In the genomic region with DNA sequence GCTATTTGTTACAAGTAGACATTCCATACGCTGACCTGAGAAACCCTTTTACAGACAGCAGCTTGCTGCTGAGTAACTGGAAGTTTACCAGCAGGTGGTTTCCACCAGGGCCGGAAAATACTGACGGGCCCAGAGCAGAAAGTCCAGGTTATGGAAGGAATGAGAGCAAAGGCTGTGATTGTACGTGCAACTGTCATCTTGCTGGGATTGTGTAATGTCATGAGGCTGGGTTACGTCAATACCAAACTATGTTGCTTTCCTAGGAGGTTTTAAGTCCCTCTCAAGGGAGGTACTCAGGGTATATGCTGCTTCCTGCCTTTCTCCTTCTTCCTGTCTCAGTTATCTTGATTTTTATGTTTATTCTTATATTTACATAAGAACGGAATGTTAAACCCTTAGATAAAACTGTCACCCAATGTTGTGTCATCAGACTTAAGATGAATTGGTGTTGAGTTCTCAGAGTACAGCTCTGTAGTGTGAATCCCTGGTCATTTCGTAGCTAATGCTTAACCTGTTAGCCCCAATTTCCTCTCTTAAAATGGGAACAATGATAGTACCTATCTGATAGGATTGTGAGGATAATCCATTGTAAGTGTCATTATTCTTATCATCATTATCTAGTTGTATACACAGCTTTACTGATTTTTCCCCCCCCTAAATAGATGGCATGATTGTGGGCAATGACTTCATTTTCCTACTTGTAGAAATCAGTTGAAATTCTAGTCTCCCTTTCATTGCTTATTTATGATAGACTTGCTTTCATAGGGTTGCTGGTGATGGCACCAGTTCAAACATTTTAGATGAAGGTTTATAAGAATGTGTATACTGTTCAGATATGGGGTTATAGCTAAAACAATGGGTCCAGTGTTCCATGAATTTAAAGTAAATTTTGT, we compare ENCODE assay signal across 8 cellular contexts.
DNase-seq lines count a peak whose midpoint lies in the region; ATAC-seq and TF ChIP-seq lines count a peak whose summit lies in the region.

No MANE protein-coding gene starts in this region.

- H3K27ac Mint-ChIP-seq in WTC11, result peak overlapping the region; percentile 98

- POLR2A ChIA-PET in WTC11 (lab: Charles Lee), result no interaction called here

- ATAC-seq in WTC11 (peak; percentile 10), GM19395 (IDR thresholded peaks at IDR 0.05; ENCODE audit: unreplicated experiment) (no peak)

- 42 to 67% (median 56%) methylated on average over 7 of the region's 7 CpGs for WGBS in spleen, 5 donors

- H3K27me3 ChIP-seq in right atrium auricular region, result no peaks in the 10 kb centered on the region
- peaks cover 0 to 3% (median 0%) of the 10 kb centered on the region in 7 donors for H3K27me3 ChIP-seq in spleen (replicated peaks in 1 of 7)

- peak; percentile 87 for DNase-seq in HK-2 (ENCODE audit: unreplicated experiment)
- no peak for DNase-seq in WTC11 (ENCODE audit: low spot score)
- DNase-seq in right atrium auricular region (ENCODE audit: low spot score), result no peak
- DNase-seq in spleen, result no peak
- no peak for DNase-seq in NCI-H128 (lab: John Stamatoyannopoulos, UW; ENCODE audit: unreplicated experiment)
- DNase-seq in GM13977 (ENCODE audit: low spot score), result no peak
- DNase-seq in D341Med (ENCODE audit: low spot score), result no peak

- in situ Hi-C loops in GM13977 (cut with MboI; ENCODE audit: low pct_unique_long_range_greater_than_20kb, low sequenced_read_pairs, unreplicated experiment), result no loop called here

- H3K36me3 Mint-ChIP-seq in WTC11, result peaks cover 9% of the 10 kb centered on the region; the same call in 1 of the 2 replicates

- H3K4me3 Mint-ChIP-seq in WTC11, result peak overlapping the region; percentile 20

- no peak overlapping the region for H3K4me3 ChIP-seq in right atrium auricular region
- peak overlapping the region in 1 of 8 donors; percentile 26 for H3K4me3 ChIP-seq in spleen

- H3K4me1 ChIP-seq in right atrium auricular region (peaks cover 0 to 87% of the 10 kb centered on the region in 2 donors), spleen (peaks cover 37 to 99% (median 86%) of the 10 kb centered on the region in 6 donors)

- CTCF ChIA-PET in WTC11 (lab: Charles Lee), result interaction anchor here (0.5 to 2.8 kb wide), 8 partner anchors 11 to 1957 kb away, joined by 3 to 8 read pairs (median 4); no protein-coding TSS in a partner anchor

- no peak for TF ChIP-seq CTCF in WTC11 (IDR thresholded peaks at IDR 0.05)
- no peak for TF ChIP-seq CTCF in right atrium auricular region (IDR thresholded peaks at IDR 0.05)
- TF ChIP-seq CTCF in spleen (IDR thresholded peaks at IDR 0.05 in 8 of 11, conservative IDR thresholded peaks at IDR 0.05 in 3 of 11), result no peak
- TF ChIP-seq CTCF in GM13977 (IDR thresholded peaks at IDR 0.05; ENCODE audit: extremely low read depth, insufficient read depth, missing control alignments), result no peak

- peak overlapping the region; percentile 67 for H3K27ac ChIP-seq in right atrium auricular region
- peak overlapping the region in 7 of 8 donors; percentile 51 to 92 (median 81) for H3K27ac ChIP-seq in spleen

- H3K9me3 Mint-ChIP-seq in WTC11, result peaks cover 4% of the 10 kb centered on the region

- intact Hi-C loops in spleen (cut with DNase I; ENCODE audit: low total_unique reads), result no loop called here

- no peak for TF ChIP-seq POLR2A in spleen (IDR thresholded peaks at IDR 0.05)

- H3K4me1 Mint-ChIP-seq in WTC11, result peaks cover 92% of the 10 kb centered on the region

- H3K9me3 ChIP-seq in right atrium auricular region, result no peaks in the 10 kb centered on the region
- H3K9me3 ChIP-seq in spleen, result no peaks in the 10 kb centered on the region

- no peaks in the 10 kb centered on the region for H3K27me3 Mint-ChIP-seq in WTC11 (ENCODE audit: low read depth)

- H3K36me3 ChIP-seq in right atrium auricular region (no peaks in the 10 kb centered on the region), spleen (no peaks in the 10 kb centered on the region)

TF ChIP-seq in WTC11, 78 proteins besides CTCF, POLR2A, EP300 and RAD21:
- TF ChIP-seq, protein P1, sequence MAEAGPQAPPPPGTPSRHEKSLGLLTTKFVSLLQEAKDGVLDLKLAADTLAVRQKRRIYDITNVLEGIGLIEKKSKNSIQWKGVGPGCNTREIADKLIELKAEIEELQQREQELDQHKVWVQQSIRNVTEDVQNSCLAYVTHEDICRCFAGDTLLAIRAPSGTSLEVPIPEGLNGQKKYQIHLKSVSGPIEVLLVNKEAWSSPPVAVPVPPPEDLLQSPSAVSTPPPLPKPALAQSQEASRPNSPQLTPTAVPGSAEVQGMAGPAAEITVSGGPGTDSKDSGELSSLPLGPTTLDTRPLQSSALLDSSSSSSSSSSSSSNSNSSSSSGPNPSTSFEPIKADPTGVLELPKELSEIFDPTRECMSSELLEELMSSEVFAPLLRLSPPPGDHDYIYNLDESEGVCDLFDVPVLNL (CRISPR knock-in tag; IDR thresholded peaks at IDR 0.05; ENCODE audit: borderline replicate concordance, low read depth), result no peak
- peak; percentile 91 for TF ChIP-seq GABPB1 (CRISPR knock-in tag; IDR thresholded peaks at IDR 0.05)
